ENCODE assay signal across 16 cellular contexts in the genomic region with DNA sequence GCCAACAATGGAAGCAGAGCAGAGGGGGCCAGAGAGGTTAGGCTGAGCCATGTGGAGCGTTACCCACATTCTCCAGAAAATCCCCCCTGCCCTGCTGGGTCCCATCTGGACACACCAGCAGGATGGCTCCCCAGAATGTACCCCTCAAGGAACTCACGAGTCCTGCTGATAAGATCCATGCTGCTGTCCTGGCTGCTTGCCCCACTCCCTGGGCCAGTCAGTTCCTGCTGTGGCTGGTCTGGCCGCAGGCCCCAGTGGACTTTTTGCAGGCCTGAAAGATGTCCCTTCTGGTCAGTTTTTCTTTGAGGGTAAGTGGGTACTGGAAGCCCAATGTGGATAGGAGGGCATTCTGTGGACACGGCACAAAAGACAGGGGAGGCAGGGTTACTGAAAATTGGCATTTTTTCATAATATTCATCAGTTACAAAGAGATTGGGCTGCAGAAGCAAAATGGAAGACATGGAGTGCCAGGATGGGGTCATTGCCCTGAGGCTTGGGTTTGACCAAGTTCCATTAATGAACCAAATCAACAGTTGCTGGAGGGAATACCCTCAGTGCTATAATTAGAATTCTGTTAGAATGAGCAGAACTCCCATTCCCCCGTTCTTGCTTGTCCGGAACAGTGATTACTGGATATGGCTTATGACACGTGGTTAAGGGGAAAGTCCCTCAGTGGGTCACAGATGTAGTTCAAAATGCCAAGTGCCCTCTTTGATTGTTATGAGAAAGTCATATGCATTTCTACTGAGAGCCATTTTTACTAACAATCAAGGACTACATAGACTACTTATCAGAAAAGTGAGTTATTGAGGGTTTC.
"Had no signal": no experiment of that assay in that cellular context is flagged by ENCODE, and none has a peak within 500 bp of the region (broad histone marks: within the 10 kb centered on the region; RNA-seq: fewer than 3 reads in every experiment).

No MANE protein-coding gene starts in this region.

- DNase-seq: activated CD4-positive, alpha-beta T cell treated with anti-CD3 and anti-CD28 coated beads, Interleukin-2, amount 50 U/mL, for 48 hours; activated CD4-positive, CD25-positive, alpha-beta regulatory T cell; activated CD8-positive, alpha-beta memory T cell treated with anti-CD3 and anti-CD28 coated beads, Interleukin-2, amount 50 U/mL, for 4 hours; anterior cingulate cortex; islet precursor cell; nephron progenitor cell; ovary; SIG-M5; stimulated activated CD4-positive, alpha-beta T cell treated with anti-CD3 and anti-CD28 coated beads, Interleukin-4, amount 100 ng/mL, for 1 hour; stimulated activated CD8-positive, alpha-beta memory T cell treated with anti-CD3 and anti-CD28 coated beads, Interleukin-4, amount 100 ng/mL, for 48 hours; transverse colon had no signal

- H3K27me3 Mint-ChIP-seq: activated naive CD8-positive, alpha-beta T cell; memory B cell had no signal

- H3K9me3 Mint-ChIP-seq: activated T-helper 2 cell treated with anti-CD3 and anti-CD28 coated beads, Interferon-gamma antibody, Interleukin-2, Interleukin-4, amounts not matched to agents 10 μg/mL and 5 μg/mL and 100 μg/mL, durations not matched to agents 14 hours and 24 hours and 36 hours; memory B cell had no signal

- ATAC-seq: gastroesophageal sphincter, left lobe of liver had no signal

- H3K27ac Mint-ChIP-seq: activated naive CD8-positive, alpha-beta T cell; activated T-helper 2 cell treated with anti-CD3 and anti-CD28 coated beads, Interferon-gamma antibody, Interleukin-2, Interleukin-4, amounts not matched to agents 10 μg/mL and 5 μg/mL and 100 μg/mL, durations not matched to agents 14 hours and 24 hours and 36 hours; memory B cell; nephron progenitor cell had no signal

- H3K4me3 Mint-ChIP-seq: activated naive CD8-positive, alpha-beta T cell; memory B cell; nephron progenitor cell had no signal

- H3K4me1 Mint-ChIP-seq: memory B cell, nephron progenitor cell had no signal
